In genomic region chr18:28781616-28782362, GRCh38 we compare ENCODE assay signal across 22 cellular contexts.
A peak's percentile ranks its signal among the peaks of the same experiment; 100 is the strongest.
DNase-seq lines count a peak whose midpoint lies in the region; ATAC-seq and TF ChIP-seq lines count a peak whose summit lies in the region.
"Had no signal": no experiment of that assay in that cellular context is flagged by ENCODE, and none has a peak within 500 bp of the region (broad histone marks: within the 10 kb centered on the region; RNA-seq: fewer than 3 reads in every experiment).

No MANE protein-coding gene starts in this region.

- intact Hi-C loops in activated naive CD4-positive, alpha-beta T cell treated with anti-CD3 and anti-CD28 coated beads for 36 hours (cut with micrococcal nuclease) = no loop called here
- intact Hi-C loops in naive thymus-derived CD4-positive, alpha-beta T cell (cut with micrococcal nuclease) = no loop called here
- intact Hi-C loops in ovary (cut with DNase I) = loop anchor here in 1 of 4 donors (5.0 kb wide), 1 partner anchor 1366 kb away; no protein-coding TSS in a partner anchor

- no peaks in the 10 kb centered on the region for H3K27me3 Mint-ChIP-seq in activated naive CD4-positive, alpha-beta T cell treated with anti-CD3 and anti-CD28 coated beads, Interleukin-2, amount 50 U/mL, for 24 hours
- no peaks in the 10 kb centered on the region for H3K27me3 Mint-ChIP-seq in activated naive CD4-positive, alpha-beta T cell treated with anti-CD3 and anti-CD28 coated beads for 36 hours (ENCODE audit: low read depth)
- H3K27me3 Mint-ChIP-seq in T-helper 2 cell treated with Interferon-gamma antibody and Interleukin-4, amounts not matched to agents 5 μg/mL and 100 μg/mL, for 36 hours (ENCODE audit: low read depth) = no peaks in the 10 kb centered on the region
- no peaks in the 10 kb centered on the region for H3K27me3 Mint-ChIP-seq in naive thymus-derived CD4-positive, alpha-beta T cell
- H3K27me3 Mint-ChIP-seq: type B pancreatic cell had no signal

- no peaks in the 10 kb centered on the region for H3K27me3 ChIP-seq in naive thymus-derived CD4-positive, alpha-beta T cell (ENCODE audit: control insufficient read depth in 2 of 2, insufficient read depth in 2 of 2, low read length in 2 of 2)
- H3K27me3 ChIP-seq in ovary = no peaks in the 10 kb centered on the region
- H3K27me3 ChIP-seq: BE2C, body of pancreas, foreskin keratinocyte had no signal

- H3K4me3 ChIP-seq in naive thymus-derived CD4-positive, alpha-beta T cell (ENCODE audit: low read length) = no peak overlapping the region
- H3K4me3 ChIP-seq in ovary = no peak overlapping the region
- H3K4me3 ChIP-seq: body of pancreas, HAP-1, SK-N-MC had no signal

- 27 to 35% (median 30%) methylated on average over 4 of the region's 4 CpGs for WGBS in ovary, 3 donors

- POLR2A ChIA-PET in naive thymus-derived CD4-positive, alpha-beta T cell (lab: Charles Lee) = no interaction called here

- H3K4me3 Mint-ChIP-seq in activated naive CD4-positive, alpha-beta T cell treated with anti-CD3 and anti-CD28 coated beads, Interleukin-2, amount 50 U/mL, for 24 hours = no peak overlapping the region
- no peak overlapping the region for H3K4me3 Mint-ChIP-seq in activated naive CD4-positive, alpha-beta T cell treated with anti-CD3 and anti-CD28 coated beads for 36 hours
- H3K4me3 Mint-ChIP-seq in T-helper 2 cell treated with Interferon-gamma antibody and Interleukin-4, amounts not matched to agents 5 μg/mL and 100 μg/mL, for 36 hours = no peak overlapping the region
- peak overlapping the region in 6 of 10 donors; percentile 20 to 68 (median 54) for H3K4me3 Mint-ChIP-seq in naive thymus-derived CD4-positive, alpha-beta T cell
- H3K4me3 Mint-ChIP-seq: type B pancreatic cell had no signal

- H3K4me1 Mint-ChIP-seq in activated naive CD4-positive, alpha-beta T cell treated with anti-CD3 and anti-CD28 coated beads, Interleukin-2, amount 50 U/mL, for 24 hours = no peaks in the 10 kb centered on the region
- peaks cover 5% of the 10 kb centered on the region for H3K4me1 Mint-ChIP-seq in activated naive CD4-positive, alpha-beta T cell treated with anti-CD3 and anti-CD28 coated beads for 36 hours (ENCODE audit: low read depth)
- peaks cover 4% of the 10 kb centered on the region for H3K4me1 Mint-ChIP-seq in T-helper 2 cell treated with Interferon-gamma antibody and Interleukin-4, amounts not matched to agents 5 μg/mL and 100 μg/mL, for 36 hours (ENCODE audit: low read depth)
- H3K4me1 Mint-ChIP-seq in naive thymus-derived CD4-positive, alpha-beta T cell = peaks cover 0 to 17% (median 11%) of the 10 kb centered on the region in 7 donors

- TF ChIP-seq POLR2A in ovary (IDR thresholded peaks at IDR 0.05) = no peak

- CTCF ChIA-PET in activated naive CD4-positive, alpha-beta T cell treated with anti-CD3 and anti-CD28 coated beads for 36 hours (lab: Charles Lee) = no interaction called here
- CTCF ChIA-PET in naive thymus-derived CD4-positive, alpha-beta T cell (lab: Charles Lee) = no interaction called here

- no peaks in the 10 kb centered on the region for H3K36me3 ChIP-seq in naive thymus-derived CD4-positive, alpha-beta T cell (ENCODE audit: control insufficient read depth in 2 of 3, insufficient read depth in 3 of 3, low read length in 3 of 3)
- no peaks in the 10 kb centered on the region for H3K36me3 ChIP-seq in ovary
- H3K36me3 ChIP-seq: BE2C, HAP-1 had no signal

- no peaks in the 10 kb centered on the region for H3K36me3 Mint-ChIP-seq in activated naive CD4-positive, alpha-beta T cell treated with anti-CD3 and anti-CD28 coated beads, Interleukin-2, amount 50 U/mL, for 24 hours
- no peaks in the 10 kb centered on the region for H3K36me3 Mint-ChIP-seq in activated naive CD4-positive, alpha-beta T cell treated with anti-CD3 and anti-CD28 coated beads for 36 hours (ENCODE audit: low read depth)
- no peaks in the 10 kb centered on the region for H3K36me3 Mint-ChIP-seq in T-helper 2 cell treated with Interferon-gamma antibody and Interleukin-4, amounts not matched to agents 5 μg/mL and 100 μg/mL, for 36 hours (ENCODE audit: low read depth)
- H3K36me3 Mint-ChIP-seq in naive thymus-derived CD4-positive, alpha-beta T cell = peaks cover 0 to 1% (median 0%) of the 10 kb centered on the region in 5 donors
- H3K36me3 Mint-ChIP-seq: type B pancreatic cell had no signal

- TF ChIP-seq EP300 in ovary (IDR thresholded peaks at IDR 0.05) = no peak

- no peaks in the 10 kb centered on the region for H3K4me1 ChIP-seq in naive thymus-derived CD4-positive, alpha-beta T cell (ENCODE audit: control insufficient read depth in 2 of 2, insufficient read depth in 2 of 2, low read length in 2 of 2)
- no peaks in the 10 kb centered on the region for H3K4me1 ChIP-seq in ovary (ENCODE audit: insufficient read depth)
- H3K4me1 ChIP-seq: BE2C, body of pancreas, foreskin keratinocyte, HAP-1 had no signal

- no peak overlapping the region for H3K27ac ChIP-seq in naive thymus-derived CD4-positive, alpha-beta T cell (ENCODE audit: low read depth, low read length)
- H3K27ac ChIP-seq in ovary = no peak overlapping the region
- H3K27ac ChIP-seq: body of pancreas, foreskin keratinocyte, SK-N-MC, VCaP had no signal

- H3K9me3 Mint-ChIP-seq in activated naive CD4-positive, alpha-beta T cell treated with anti-CD3 and anti-CD28 coated beads, Interleukin-2, amount 50 U/mL, for 24 hours = no peaks in the 10 kb centered on the region
- H3K9me3 Mint-ChIP-seq in activated naive CD4-positive, alpha-beta T cell treated with anti-CD3 and anti-CD28 coated beads for 36 hours = peaks cover 3% of the 10 kb centered on the region
- H3K9me3 Mint-ChIP-seq in T-helper 2 cell treated with Interferon-gamma antibody and Interleukin-4, amounts not matched to agents 5 μg/mL and 100 μg/mL, for 36 hours = peaks cover 5% of the 10 kb centered on the region
- peaks cover 0 to 15% (median 3%) of the 10 kb centered on the region in 11 donors for H3K9me3 Mint-ChIP-seq in naive thymus-derived CD4-positive, alpha-beta T cell

- peak overlapping the region; percentile 8 for H3K27ac Mint-ChIP-seq in activated naive CD4-positive, alpha-beta T cell treated with anti-CD3 and anti-CD28 coated beads, Interleukin-2, amount 50 U/mL, for 24 hours
- no peak overlapping the region for H3K27ac Mint-ChIP-seq in activated naive CD4-positive, alpha-beta T cell treated with anti-CD3 and anti-CD28 coated beads for 36 hours
- peak overlapping the region; percentile 41 for H3K27ac Mint-ChIP-seq in T-helper 2 cell treated with Interferon-gamma antibody and Interleukin-4, amounts not matched to agents 5 μg/mL and 100 μg/mL, for 36 hours
- H3K27ac Mint-ChIP-seq in naive thymus-derived CD4-positive, alpha-beta T cell = peak overlapping the region in 6 of 9 donors; percentile 10 to 88 (median 53)
- H3K27ac Mint-ChIP-seq: type B pancreatic cell had no signal

- no peak for DNase-seq in activated naive CD4-positive, alpha-beta T cell treated with anti-CD3 and anti-CD28 coated beads for 36 hours
- no peak for DNase-seq in T-helper 2 cell treated with Interferon-gamma antibody and Interleukin-4, amounts not matched to agents 5 μg/mL and 100 μg/mL, for 36 hours (ENCODE audit: low spot score)
- DNase-seq in naive thymus-derived CD4-positive, alpha-beta T cell = no peak
- DNase-seq in ovary (no peak), DMS53 treated with DMSO at 0.1 percent for 48 hours (lab: John Stamatoyannopoulos, UW; ENCODE audit: unreplicated experiment) (no peak), DMS 273 (lab: John Stamatoyannopoulos, UW; ENCODE audit: unreplicated experiment) (no peak)
- DNase-seq: activated CD4-positive, alpha-beta T cell treated with anti-CD3 and anti-CD28 coated beads for 48 hours; BE2C; body of pancreas; foreskin keratinocyte; NCI-H1105 treated with DMSO at 0.1 percent for 48 hours; NCI-H2029; NCI-H226; NCI-H748 treated with DMSO at 0.1 percent for 48 hours; RPMI8226 had no signal

- TF ChIP-seq CTCF in ovary (IDR thresholded peaks at IDR 0.05) = no peak

- no peaks in the 10 kb centered on the region for H3K9me3 ChIP-seq in naive thymus-derived CD4-positive, alpha-beta T cell (ENCODE audit: control insufficient read depth in 2 of 3, low read length in 3 of 3)
- no peaks in the 10 kb centered on the region for H3K9me3 ChIP-seq in ovary
- H3K9me3 ChIP-seq: BE2C, body of pancreas, HAP-1 had no signal

- no peak for ATAC-seq in naive thymus-derived CD4-positive, alpha-beta T cell
- no peak for ATAC-seq in HG02852 (IDR thresholded peaks at IDR 0.05; ENCODE audit: unreplicated experiment)
- ATAC-seq: body of pancreas, foreskin keratinocyte, left lobe of liver had no signal

Comparison
In these comparisons a context has a peak if more than half of its experiments do, and no peak if none do; other contexts are left out.
1. H3K4me3 Mint-ChIP-seq: peak in naive thymus-derived CD4-positive, alpha-beta T cell (6 of 10); none in activated naive CD4-positive, alpha-beta T cell treated with anti-CD3 and anti-CD28 coated beads, Interleukin-2, amount 50 U/mL, for 24 hours (single experiment), activated naive CD4-positive, alpha-beta T cell treated with anti-CD3 and anti-CD28 coated beads for 36 hours (single experiment) and T-helper 2 cell treated with Interferon-gamma antibody and Interleukin-4, amounts not matched to agents 5 μg/mL and 100 μg/mL, for 36 hours (single experiment).